ENCODE assay signal across 8 cellular contexts in genomic region chr1:226814751-226815496, GRCh38. TPM values are rescaled to one million over a fixed set of nuclear protein-coding genes. Genes with fewer than 3 reads are reported as not detected.
DNase-seq lines count a peak whose midpoint lies in the region; FAIRE-seq and TF ChIP-seq lines count a peak whose summit lies in the region.

No MANE protein-coding gene starts in this region.

- no peaks in the 10 kb centered on the region for H3K27me3 ChIP-seq in MM.1S (replicated peaks; ENCODE audit: insufficient read depth, low read length)

- no peaks in the 10 kb centered on the region for H3K9me2 ChIP-seq in MM.1S (replicated peaks; ENCODE audit: insufficient read depth, low read length)

- H3K4me2 ChIP-seq in MM.1S (ENCODE audit: low read depth, low read length) = no peak overlapping the region

- TF ChIP-seq CTCF in AG09319 (IDR thresholded peaks at IDR 0.05; ENCODE audit: low read depth, low read length) (no peak), MM.1S (IDR thresholded peaks at IDR 0.05; ENCODE audit: low read length) (no peak)

- no peak overlapping the region for H2AFZ ChIP-seq in MM.1S (ENCODE audit: low read length)

- H4K20me1 ChIP-seq in MM.1S (ENCODE audit: insufficient read depth, low read length) = no peaks in the 10 kb centered on the region

- H3K27ac ChIP-seq in MM.1S (ENCODE audit: low read length) = no peak overlapping the region

- H3K79me2 ChIP-seq in MM.1S (ENCODE audit: low read length) = no peaks in the 10 kb centered on the region

- no peak overlapping the region for H3K9ac ChIP-seq in MM.1S (ENCODE audit: low read length)

- H3K9me3 ChIP-seq in MM.1S (replicated peaks; ENCODE audit: insufficient read depth, low read length) = no peaks in the 10 kb centered on the region

- H3F3A ChIP-seq in MM.1S (ENCODE audit: insufficient read depth, low read length) = no peaks in the 10 kb centered on the region

- H3K4me3 ChIP-seq in MM.1S (ENCODE audit: low read length) = no peak overlapping the region

- FAIRE-seq in frontal cortex (lab: Jason Lieb, UNC) = no peak

- no peaks in the 10 kb centered on the region for H3K4me1 ChIP-seq in MM.1S (ENCODE audit: low read length)

- H3K36me3 ChIP-seq in MM.1S (replicated peaks; ENCODE audit: insufficient read depth, low read length) = no peaks in the 10 kb centered on the region

- DNase-seq in AG09319 (ENCODE audit: extremely low read depth, low read depth) (peak; percentile 70), NCI-H1436 treated with DMSO at 0.1 percent for 48 hours (lab: John Stamatoyannopoulos, UW) (peak; percentile 14), amniotic stem cell (lab: John Stamatoyannopoulos, UW) (peak; percentile 52), hepatic stellate cell (ENCODE audit: low spot score) (peak; percentile 51), smooth muscle cell of the brain vasculature (ENCODE audit: low read depth, low spot score) (peak; percentile 45), frontal cortex (ENCODE audit: low spot score in 2 of 2) (no peak), UCSD-AML1 (lab: John Stamatoyannopoulos, UW; ENCODE audit: unreplicated experiment) (no peak), MM.1S (no peak)

RNA-seq across cellular contexts. Expression of gene PSEN2, which starts 55.5 kb away (rescaled TPM):
- 33.4 TPM for total RNA-seq in frontal cortex

Comparison
In these comparisons a context has a peak if more than half of its experiments do, and no peak if none do; other contexts are left out.
1. DNase-seq: peak in AG09319 (single experiment), NCI-H1436 treated with DMSO at 0.1 percent for 48 hours (single experiment), amniotic stem cell (single experiment), hepatic stellate cell (single experiment) and smooth muscle cell of the brain vasculature (single experiment); none in frontal cortex (0 of 2), UCSD-AML1 (single experiment) and MM.1S (single experiment).